8 cellular contexts compared by ENCODE assay signal in genomic region chr10:119872610-119872859, GRCh38. TPM values are rescaled to one million over a fixed set of nuclear protein-coding genes. Genes with fewer than 3 reads are reported as not detected.
A peak's percentile ranks its signal among the peaks of the same experiment; 100 is the strongest.
DNase-seq lines count a peak whose midpoint lies in the region; ATAC-seq and TF ChIP-seq lines count a peak whose summit lies in the region.

A gene with protein sequence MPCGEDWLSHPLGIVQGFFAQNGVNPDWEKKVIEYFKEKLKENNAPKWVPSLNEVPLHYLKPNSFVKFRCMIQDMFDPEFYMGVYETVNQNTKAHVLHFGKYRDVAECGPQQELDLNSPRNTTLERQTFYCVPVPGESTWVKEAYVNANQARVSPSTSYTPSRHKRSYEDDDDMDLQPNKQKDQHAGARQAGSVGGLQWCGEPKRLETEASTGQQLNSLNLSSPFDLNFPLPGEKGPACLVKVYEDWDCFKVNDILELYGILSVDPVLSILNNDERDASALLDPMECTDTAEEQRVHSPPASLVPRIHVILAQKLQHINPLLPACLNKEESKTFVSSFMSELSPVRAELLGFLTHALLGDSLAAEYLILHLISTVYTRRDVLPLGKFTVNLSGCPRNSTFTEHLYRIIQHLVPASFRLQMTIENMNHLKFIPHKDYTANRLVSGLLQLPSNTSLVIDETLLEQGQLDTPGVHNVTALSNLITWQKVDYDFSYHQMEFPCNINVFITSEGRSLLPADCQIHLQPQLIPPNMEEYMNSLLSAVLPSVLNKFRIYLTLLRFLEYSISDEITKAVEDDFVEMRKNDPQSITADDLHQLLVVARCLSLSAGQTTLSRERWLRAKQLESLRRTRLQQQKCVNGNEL (minus strand): TSS chr10:119872843. CDS start chr10:119872584, 259 bp downstream.

- H3K36me3 Mint-ChIP-seq in activated naive CD4-positive, alpha-beta T cell treated with anti-CD3 and anti-CD28 coated beads, Interleukin-2, amount 10 ng/mL, durations not matched to agents 7 days and 5 days = peaks cover 7% of the 10 kb centered on the region
- H3K36me3 Mint-ChIP-seq in endodermal cell (ENCODE audit: low read depth) = peaks cover 5% of the 10 kb centered on the region
- H3K36me3 Mint-ChIP-seq in naive B cell = no peaks in the 10 kb centered on the region

- H3K27me3 ChIP-seq in NT2/D1 (ENCODE audit: insufficient read depth, insufficient read length) = no peaks in the 10 kb centered on the region
- H3K27me3 ChIP-seq in endodermal cell (ENCODE audit: control insufficient read depth, insufficient read depth, low read length, poor library complexity, severe bottlenecking) = no peaks in the 10 kb centered on the region

- CTCF ChIA-PET in activated naive CD4-positive, alpha-beta T cell treated with anti-CD3 and anti-CD28 coated beads, Interleukin-2, amount 10 ng/mL, durations not matched to agents 7 days and 5 days (lab: Charles Lee) = interaction anchor here (0.6 to 2.8 kb wide), 5 partner anchors 13 to 1136 kb away, joined by 5 to 19 read pairs (median 7); partner anchors contain the start of gene SEC23IP

- no peaks in the 10 kb centered on the region for H3K9me3 Mint-ChIP-seq in activated naive CD4-positive, alpha-beta T cell treated with anti-CD3 and anti-CD28 coated beads, Interleukin-2, amount 10 ng/mL, durations not matched to agents 7 days and 5 days
- H3K9me3 Mint-ChIP-seq in endodermal cell (no peaks in the 10 kb centered on the region), naive B cell (peaks cover 0 to 1% (median 0%) of the 10 kb centered on the region in 7 donors)

- peak within 1 kb of the TSS; percentile 44 for H3K27ac ChIP-seq in endodermal cell (ENCODE audit: low read depth, low read length)

- DNase-seq in activated naive CD4-positive, alpha-beta T cell treated with anti-CD3 and anti-CD28 coated beads, Interleukin-2, amount 10 ng/mL, durations not matched to agents 7 days and 5 days = no peak
- DNase-seq in activated naive CD4-positive, alpha-beta T cell treated with anti-CD3 and anti-CD28 coated beads, Interleukin-2, amount 50 U/mL, for 16 hours = no peak
- DNase-seq in NT2/D1 (ENCODE audit: low read depth, low spot score) = no peak
- no peak for DNase-seq in endodermal cell
- DNase-seq in naive B cell = no peak
- DNase-seq in GOT3 (lab: John Stamatoyannopoulos, UW) = no peak
- DNase-seq in medulla oblongata (ENCODE audit: extremely low spot score) = no peak

- WGBS in endodermal cell (ENCODE audit: insufficient coverage in 1 of 2, insufficient read length in 1 of 2), 2 experiments = 0% methylated on average over 2 to 42 of the region's 42 CpGs

- H3K4me3 Mint-ChIP-seq in activated naive CD4-positive, alpha-beta T cell treated with anti-CD3 and anti-CD28 coated beads, Interleukin-2, amount 10 ng/mL, durations not matched to agents 7 days and 5 days = peak within 1 kb of the TSS; percentile 90
- H3K4me3 Mint-ChIP-seq in endodermal cell (peak within 1 kb of the TSS; percentile 91), naive B cell (peak within 1 kb of the TSS; percentile 86 to 96 (median 93))

- H3K4me1 ChIP-seq in NT2/D1 (ENCODE audit: insufficient read depth, insufficient read length) (no peaks in the 10 kb centered on the region), endodermal cell (ENCODE audit: control insufficient read depth, insufficient read depth, low read length) (no peaks in the 10 kb centered on the region)

- ATAC-seq in naive B cell (ENCODE audit: low read depth in 2 of 2) (peak in 1 of 2 donors; percentile 4), HG03571 (IDR thresholded peaks at IDR 0.05; ENCODE audit: unreplicated experiment) (no peak)

- H3K9ac ChIP-seq in NT2/D1 (ENCODE audit: insufficient read length, low read depth) = peak within 1 kb of the TSS; percentile 95
- H3K9ac ChIP-seq in endodermal cell (ENCODE audit: extremely low read depth, low read length, poor library complexity, severe bottlenecking) = peak within 1 kb of the TSS; percentile 60

- peaks cover under 1% of the 10 kb centered on the region for H3K36me3 ChIP-seq in NT2/D1 (ENCODE audit: insufficient read depth, insufficient read length, low read length)
- H3K36me3 ChIP-seq in endodermal cell (ENCODE audit: control insufficient read depth, insufficient read depth, low read length) = no peaks in the 10 kb centered on the region

- H3K27ac Mint-ChIP-seq in activated naive CD4-positive, alpha-beta T cell treated with anti-CD3 and anti-CD28 coated beads, Interleukin-2, amount 10 ng/mL, durations not matched to agents 7 days and 5 days = peak within 1 kb of the TSS; percentile 88
- H3K27ac Mint-ChIP-seq in endodermal cell (peak within 1 kb of the TSS; percentile 91), naive B cell (peak within 1 kb of the TSS; percentile 76 to 97 (median 94))

- peak within 1 kb of the TSS; percentile 85 for H3K4me3 ChIP-seq in NT2/D1 (ENCODE audit: insufficient read length, low read depth)
- peak within 1 kb of the TSS; percentile 92 for H3K4me3 ChIP-seq in endodermal cell (ENCODE audit: low read length)

- no peaks in the 10 kb centered on the region for H3K9me3 ChIP-seq in NT2/D1 (ENCODE audit: insufficient read depth, low read length)
- no peaks in the 10 kb centered on the region for H3K9me3 ChIP-seq in endodermal cell (ENCODE audit: control insufficient read depth, low read length)

- peaks cover 9% of the 10 kb centered on the region for H3K27me3 Mint-ChIP-seq in activated naive CD4-positive, alpha-beta T cell treated with anti-CD3 and anti-CD28 coated beads, Interleukin-2, amount 10 ng/mL, durations not matched to agents 7 days and 5 days
- no peaks in the 10 kb centered on the region for H3K27me3 Mint-ChIP-seq in endodermal cell (ENCODE audit: insufficient read depth)
- no peaks in the 10 kb centered on the region for H3K27me3 Mint-ChIP-seq in naive B cell

- H3K4me1 Mint-ChIP-seq in activated naive CD4-positive, alpha-beta T cell treated with anti-CD3 and anti-CD28 coated beads, Interleukin-2, amount 10 ng/mL, durations not matched to agents 7 days and 5 days = peaks cover 46% of the 10 kb centered on the region
- H3K4me1 Mint-ChIP-seq in endodermal cell (peaks cover 25% of the 10 kb centered on the region), naive B cell (peaks cover 19 to 47% (median 24%) of the 10 kb centered on the region in 3 donors)

- TF ChIP-seq CTCF in endodermal cell (conservative IDR thresholded peaks at IDR 0.05) = no peak

RNA-seq across cellular contexts. Expression of the gene that starts here (rescaled TPM):
- 10 to 100 TPM; 96.6 to 98.9 TPM for total RNA-seq in endodermal cell
- 73.9 TPM for polyA plus RNA-seq in endodermal cell (2013, experiment 1 of 2)
- 69.9 TPM for polyA plus RNA-seq in endodermal cell (2013, experiment 2 of 2)
- polyA plus RNA-seq in naive B cell (ENCODE audit: low read depth in 6 of 6) = 10 to 100 TPM; 40.5 to 77.0 (median 48.5) TPM
